Comparison of ENCODE assay signal across 9 cellular contexts in genomic region chr17:45408611-45409421, GRCh38. TPM values are rescaled to one million over a fixed set of nuclear protein-coding genes. Genes with fewer than 3 reads are reported as not detected.
DNase-seq lines count a peak whose midpoint lies in the region; ATAC-seq, FAIRE-seq and TF ChIP-seq lines count a peak whose summit lies in the region.
"Had no signal": no experiment of that assay in that cellular context is flagged by ENCODE, and none has a peak within 500 bp of the region (broad histone marks: within the 10 kb centered on the region; RNA-seq: fewer than 3 reads in every experiment).

No MANE protein-coding gene starts in this region.

- H3K9me3 Mint-ChIP-seq in CD4-positive, alpha-beta memory T cell, result no peaks in the 10 kb centered on the region
- H3K9me3 Mint-ChIP-seq in natural killer cell, result no peaks in the 10 kb centered on the region

- peaks cover 52% of the 10 kb centered on the region for H3K4me1 ChIP-seq in CD4-positive, alpha-beta memory T cell (ENCODE audit: insufficient read depth, low read length)

- H3K27ac Mint-ChIP-seq in CD4-positive, alpha-beta memory T cell, result peak overlapping the region; percentile 94 to 100 (median 99)
- H3K27ac Mint-ChIP-seq in natural killer cell, result peak overlapping the region; percentile 92 to 99

- H3K4me3 ChIP-seq in CD4-positive, alpha-beta memory T cell (ENCODE audit: low read length in 2 of 2), result peak overlapping the region; percentile 97 to 98

- peaks cover 12 to 48% of the 10 kb centered on the region in 2 donors for H3K36me3 Mint-ChIP-seq in CD4-positive, alpha-beta memory T cell
- no peaks in the 10 kb centered on the region for H3K36me3 Mint-ChIP-seq in natural killer cell

- FAIRE-seq in H54 (lab: Jason Lieb, UNC), result no peak

- H3K4me1 Mint-ChIP-seq in CD4-positive, alpha-beta memory T cell, result peaks cover 35 to 57% (median 43%) of the 10 kb centered on the region in 4 donors
- H3K4me1 Mint-ChIP-seq in natural killer cell, result peaks cover 55 to 68% of the 10 kb centered on the region in 2 donors

- peak overlapping the region; percentile 91 for H3K27ac ChIP-seq in CD4-positive, alpha-beta memory T cell (ENCODE audit: low read depth, low read length)
- H3K27ac ChIP-seq in KOPT-K1 (ENCODE audit: low read depth, low read length, poor library complexity, severe bottlenecking), result peak overlapping the region; percentile 99

- H3K36me3 ChIP-seq in CD4-positive, alpha-beta memory T cell (ENCODE audit: insufficient read depth, low read length), result peaks cover 12% of the 10 kb centered on the region
- peaks cover 41% of the 10 kb centered on the region for H3K36me3 ChIP-seq in KOPT-K1 (ENCODE audit: insufficient read depth, low read length)

- POLR2A ChIA-PET in CD4-positive, alpha-beta memory T cell (lab: Charles Lee; ENCODE audit: partially characterized antibody), result interaction anchor here (0.7 to 2.8 kb wide), 8 partner anchors 14 to 510 kb away, joined by 3 to 29 read pairs (median 4); partner anchors contain the start of genes EFTUD2, HEXIM1 and MAP3K14

- CTCF ChIA-PET in CD4-positive, alpha-beta memory T cell (lab: Charles Lee; ENCODE audit: partially characterized antibody), result interaction anchor here (0.8 to 3.4 kb wide), 8 partner anchors 13 to 273 kb away, joined by 3 to 10 read pairs (median 4); partner anchors contain the start of gene ACBD4

- intact Hi-C loops in CD4-positive, alpha-beta memory T cell (cut with micrococcal nuclease), result no loop called here
- intact Hi-C loops in natural killer cell (cut with micrococcal nuclease), result no loop called here

- no peak for TF ChIP-seq CTCF in natural killer cell (IDR thresholded peaks at IDR 0.05)

- H3K9me3 ChIP-seq in CD4-positive, alpha-beta memory T cell (ENCODE audit: control insufficient read depth in 1 of 2, low read length in 2 of 2), result no peaks in the 10 kb centered on the region
- H3K9me3 ChIP-seq in KOPT-K1 (ENCODE audit: insufficient read depth, low read length, poor library complexity, severe bottlenecking), result no peaks in the 10 kb centered on the region

- TF ChIP-seq POLR2A in H54 (IDR thresholded peaks at IDR 0.05; ENCODE audit: low read depth, low read length), result no peak

- H3K27me3 Mint-ChIP-seq in CD4-positive, alpha-beta memory T cell, result no peaks in the 10 kb centered on the region
- H3K27me3 Mint-ChIP-seq in natural killer cell (ENCODE audit: low read depth in 2 of 2), result no peaks in the 10 kb centered on the region

- H3K4me3 Mint-ChIP-seq in CD4-positive, alpha-beta memory T cell, result peak overlapping the region; percentile 99 to 100 (median 99)
- peak overlapping the region; percentile 95 for H3K4me3 Mint-ChIP-seq in natural killer cell

- no peaks in the 10 kb centered on the region for H3K27me3 ChIP-seq in CD4-positive, alpha-beta memory T cell (ENCODE audit: insufficient read depth, low read length)

- no peak for DNase-seq in CD4-positive, alpha-beta memory T cell
- DNase-seq in cerebellar cortex (ENCODE audit: low spot score) (peak; percentile 15), natural killer cell (no peak), H54 (ENCODE audit: insufficient read length, low spot score) (no peak)

- ATAC-seq in natural killer cell (no peak), GM18517 (IDR thresholded peaks at IDR 0.05; ENCODE audit: unreplicated experiment) (no peak), HG03159 (IDR thresholded peaks at IDR 0.05; ENCODE audit: unreplicated experiment) (no peak), GM18861 (IDR thresholded peaks at IDR 0.05; ENCODE audit: unreplicated experiment) (no peak)
- ATAC-seq: left colon had no signal

RNA-seq across cellular contexts. Expression of gene ARHGAP27, which starts 23.9 kb away (rescaled TPM):
- total RNA-seq in CD4-positive, alpha-beta memory T cell, result 100 to 1,000 TPM; 108 to 113 TPM
- 10 to 100 TPM; 23.0 to 30.6 TPM for polyA plus RNA-seq in CD4-positive, alpha-beta memory T cell
- total RNA-seq in natural killer cell, result 100 to 1,000 TPM; 125 to 141 (median 126) TPM
